ENCODE assay signal across 29 cellular contexts in the genomic region with DNA sequence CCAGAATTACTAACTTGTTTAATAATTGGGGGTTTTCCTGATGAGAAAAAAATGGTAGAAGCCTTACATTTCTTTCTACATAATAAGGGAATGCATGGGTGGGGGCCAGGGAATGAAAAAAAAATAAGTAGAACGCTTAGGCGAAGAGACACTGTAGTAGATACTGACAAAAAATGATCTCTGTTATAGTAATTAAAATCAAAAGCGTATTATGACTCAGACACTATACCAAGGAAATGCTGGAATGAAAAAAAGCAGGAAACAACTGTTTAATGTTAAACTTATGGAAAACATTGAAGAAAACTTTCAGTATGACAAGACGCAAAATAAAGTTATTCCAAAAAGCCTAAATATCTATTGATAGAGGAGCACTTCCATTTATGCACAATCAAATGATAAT.
"Had no signal": no experiment of that assay in that cellular context is flagged by ENCODE, and none has a peak within 500 bp of the region (broad histone marks: within the 10 kb centered on the region; RNA-seq: fewer than 3 reads in every experiment).

No MANE protein-coding gene starts in this region.

- DNase-seq: activated CD4-positive, alpha-beta memory T cell treated with anti-CD3 and anti-CD28 coated beads for 36 hours; activated CD4-positive, alpha-beta T cell treated with anti-CD3 and anti-CD28 coated beads for 36 hours; activated CD4-positive, alpha-beta T cell treated with anti-CD3 and anti-CD28 coated beads, Interleukin-2, amount 10 ng/mL, durations not matched to agents 24 days and 14 days; activated CD4-positive, CD25-positive, alpha-beta regulatory T cell; activated CD4-positive, CD25-positive, alpha-beta regulatory T cell treated with anti-CD3 and anti-CD28 coated beads, Interleukin-2, amount 50 U/mL, for 72 hours; activated CD8-positive, alpha-beta memory T cell treated with anti-CD3 and anti-CD28 coated beads, Interleukin-2, amount 10 ng/mL, durations not matched to agents 7 days and 5 days; activated CD8-positive, alpha-beta memory T cell treated with anti-CD3 and anti-CD28 coated beads, Interleukin-2, amount 50 U/mL, for 4 hours; activated CD8-positive, alpha-beta T cell treated with anti-CD3 and anti-CD28 coated beads, Interleukin-2, amount 10 ng/mL, durations not matched to agents 7 days and 5 days; activated effector memory CD4-positive, alpha-beta T cell treated with Interleukin-2 at 50 U/mL for 16 hours; activated gamma-delta T cell treated with Interleukin-2 at 50 U/mL for 16 hours; activated naive CD4-positive, alpha-beta T cell treated with anti-CD3 and anti-CD28 coated beads, Interleukin-2, amount 50 U/mL, for 16 hours; activated naive CD4-positive, alpha-beta T cell treated with Interleukin-2 at 50 U/mL for 16 hours; activated naive CD8-positive, alpha-beta T cell treated with anti-CD3 and anti-CD28 coated beads, Interleukin-2, amount 10 ng/mL, durations not matched to agents 7 days and 5 days; activated T-cell treated with anti-CD3 and anti-CD28 coated beads, Interleukin-2, amount 50 U/mL, for 4 hours; brain microvascular endothelial cell; dorsolateral prefrontal cortex; effector memory CD4-positive, alpha-beta T cell; endodermal cell; foreskin fibroblast; head of caudate nucleus; SW 1271; T-cell; T1000 had no signal

- H3K4me1 Mint-ChIP-seq: activated naive CD8-positive, alpha-beta T cell treated with anti-CD3 and anti-CD28 coated beads, Interleukin-2, amount 10 ng/mL, durations not matched to agents 7 days and 5 days; central memory CD8-positive, alpha-beta T cell; endodermal cell; T-cell had no signal

- H3K27me3 ChIP-seq: brain microvascular endothelial cell, dorsolateral prefrontal cortex had no signal

- ATAC-seq: activated CD4-positive, alpha-beta T cell treated with anti-CD3 and anti-CD28 coated beads for 36 hours; activated CD8-positive, alpha-beta memory T cell treated with anti-CD3 and anti-CD28 coated beads, Interleukin-2, amount 10 ng/mL, durations not matched to agents 7 days and 5 days; activated CD8-positive, alpha-beta T cell treated with anti-CD3 and anti-CD28 coated beads, Interleukin-2, amount 10 ng/mL, durations not matched to agents 7 days and 5 days; activated T-cell treated with anti-CD3 and anti-CD28 coated beads, Interleukin-2, amount 50 U/mL, for 4 hours; esophagus mucosa; T-cell had no signal

- H3K27me3 Mint-ChIP-seq: activated CD4-positive, alpha-beta memory T cell treated with anti-CD3 and anti-CD28 coated beads for 36 hours; activated CD4-positive, alpha-beta T cell treated with anti-CD3 and anti-CD28 coated beads for 36 hours; activated CD4-positive, alpha-beta T cell treated with anti-CD3 and anti-CD28 coated beads, Interleukin-2, amount 10 ng/mL, durations not matched to agents 24 days and 14 days; activated CD8-positive, alpha-beta memory T cell treated with anti-CD3 and anti-CD28 coated beads, Interleukin-2, amount 10 ng/mL, durations not matched to agents 7 days and 5 days; activated naive CD8-positive, alpha-beta T cell treated with anti-CD3 and anti-CD28 coated beads, Interleukin-2, amount 10 ng/mL, durations not matched to agents 7 days and 5 days; central memory CD8-positive, alpha-beta T cell; dendritic cell treated with granulocyte-macrophage colony-stimulating factor and Interleukin-4, amounts not matched to agents 40 ng/mL and 50 ng/mL, for 4 days; T-cell had no signal

- H3K4me3 ChIP-seq: coronary artery, dorsolateral prefrontal cortex had no signal

- H3K4me3 Mint-ChIP-seq: activated CD4-positive, alpha-beta memory T cell treated with anti-CD3 and anti-CD28 coated beads for 36 hours; activated CD4-positive, alpha-beta T cell treated with anti-CD3 and anti-CD28 coated beads for 36 hours; activated CD4-positive, alpha-beta T cell treated with anti-CD3 and anti-CD28 coated beads, Interleukin-2, amount 10 ng/mL, durations not matched to agents 24 days and 14 days; activated CD8-positive, alpha-beta memory T cell treated with anti-CD3 and anti-CD28 coated beads, Interleukin-2, amount 10 ng/mL, durations not matched to agents 7 days and 5 days; activated CD8-positive, alpha-beta T cell treated with anti-CD3 and anti-CD28 coated beads, Interleukin-2, amount 10 ng/mL, durations not matched to agents 7 days and 5 days; activated naive CD8-positive, alpha-beta T cell treated with anti-CD3 and anti-CD28 coated beads, Interleukin-2, amount 10 ng/mL, durations not matched to agents 7 days and 5 days; activated T-cell treated with anti-CD3 and anti-CD28 coated beads, Interleukin-2, amount 50 U/mL, for 4 hours; central memory CD8-positive, alpha-beta T cell; dendritic cell treated with granulocyte-macrophage colony-stimulating factor and Interleukin-4, amounts not matched to agents 40 ng/mL and 50 ng/mL, for 4 days; endodermal cell; T-cell; T-helper 1 cell treated with Interleukin-12 subunit alpha and Interleukin-12 subunit beta and Interleukin-4 antibody, amounts not matched to agents 30 μg/mL and 1 μg/mL, for 36 hours; T-helper 2 cell treated with Interferon-gamma antibody and Interleukin-4, amounts not matched to agents 5 μg/mL and 100 μg/mL, for 36 hours had no signal

- H3K27ac Mint-ChIP-seq: activated CD4-positive, alpha-beta memory T cell treated with anti-CD3 and anti-CD28 coated beads for 36 hours; activated CD4-positive, alpha-beta T cell treated with anti-CD3 and anti-CD28 coated beads for 36 hours; activated CD4-positive, alpha-beta T cell treated with anti-CD3 and anti-CD28 coated beads, Interleukin-2, amount 10 ng/mL, durations not matched to agents 24 days and 14 days; activated CD8-positive, alpha-beta memory T cell treated with anti-CD3 and anti-CD28 coated beads, Interleukin-2, amount 10 ng/mL, durations not matched to agents 7 days and 5 days; activated CD8-positive, alpha-beta T cell treated with anti-CD3 and anti-CD28 coated beads, Interleukin-2, amount 10 ng/mL, durations not matched to agents 7 days and 5 days; activated naive CD8-positive, alpha-beta T cell treated with anti-CD3 and anti-CD28 coated beads, Interleukin-2, amount 10 ng/mL, durations not matched to agents 7 days and 5 days; dendritic cell treated with granulocyte-macrophage colony-stimulating factor and Interleukin-4, amounts not matched to agents 40 ng/mL and 50 ng/mL, for 4 days; endodermal cell; T-cell; T-helper 1 cell treated with Interleukin-12 subunit alpha and Interleukin-12 subunit beta and Interleukin-4 antibody, amounts not matched to agents 30 μg/mL and 1 μg/mL, for 36 hours; T-helper 2 cell treated with Interferon-gamma antibody and Interleukin-4, amounts not matched to agents 5 μg/mL and 100 μg/mL, for 36 hours had no signal

- H3K27ac ChIP-seq: brain microvascular endothelial cell, coronary artery, dorsolateral prefrontal cortex had no signal

- H3K9me3 Mint-ChIP-seq: activated CD4-positive, alpha-beta memory T cell treated with anti-CD3 and anti-CD28 coated beads for 36 hours; activated CD4-positive, alpha-beta T cell treated with anti-CD3 and anti-CD28 coated beads, Interleukin-2, amount 10 ng/mL, durations not matched to agents 24 days and 14 days; activated naive CD8-positive, alpha-beta T cell treated with anti-CD3 and anti-CD28 coated beads, Interleukin-2, amount 10 ng/mL, durations not matched to agents 7 days and 5 days; activated T-cell treated with anti-CD3 and anti-CD28 coated beads, Interleukin-2, amount 50 U/mL, for 4 hours; central memory CD8-positive, alpha-beta T cell; dendritic cell treated with granulocyte-macrophage colony-stimulating factor and Interleukin-4, amounts not matched to agents 40 ng/mL and 50 ng/mL, for 4 days; endodermal cell; T-cell; T-helper 1 cell treated with Interleukin-12 subunit alpha and Interleukin-12 subunit beta and Interleukin-4 antibody, amounts not matched to agents 30 μg/mL and 1 μg/mL, for 36 hours; T-helper 2 cell treated with Interferon-gamma antibody and Interleukin-4, amounts not matched to agents 5 μg/mL and 100 μg/mL, for 36 hours had no signal
